9 cellular contexts compared by ENCODE assay signal in the genomic region with DNA sequence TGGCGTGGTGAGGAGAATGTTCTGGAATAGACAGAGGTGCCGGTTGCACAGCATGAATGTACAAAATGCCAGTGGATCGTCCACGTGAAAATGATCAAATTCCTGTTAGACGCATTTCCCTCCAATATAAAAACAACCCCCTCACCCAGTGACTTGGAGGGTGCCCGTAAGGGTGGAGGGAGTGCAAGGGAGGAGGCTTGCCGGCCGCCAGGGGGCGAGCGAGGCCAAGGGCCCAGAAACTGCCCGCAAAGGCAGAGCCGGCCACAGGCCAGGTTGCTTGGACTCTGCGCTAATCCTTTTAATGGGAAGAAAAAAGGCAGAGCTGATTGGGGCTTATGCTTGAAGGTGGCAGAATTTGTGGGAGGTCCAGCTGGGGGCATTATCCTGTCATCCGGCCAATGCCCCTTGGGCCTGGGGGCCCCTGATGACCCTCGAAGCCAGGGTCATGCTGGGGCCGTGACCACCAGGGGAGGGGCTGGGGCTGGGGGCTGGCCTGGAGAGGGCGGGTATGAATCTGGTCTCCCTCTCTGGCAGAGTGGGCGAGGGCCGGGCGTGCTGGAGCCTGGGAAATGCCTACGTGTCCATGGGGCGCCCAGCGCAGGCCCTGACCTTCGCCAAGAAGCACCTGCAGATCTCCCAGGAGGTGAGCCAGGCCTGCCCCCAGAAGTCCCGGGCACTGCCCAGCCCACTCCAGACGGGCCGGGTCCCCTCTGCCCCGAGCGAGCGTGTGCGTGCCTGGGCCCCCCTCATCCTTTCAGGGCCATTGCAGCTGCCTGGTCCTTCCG. TPM values are rescaled to one million over a fixed set of nuclear protein-coding genes. Genes with fewer than 3 reads are reported as not detected.
DNase-seq lines count a peak whose midpoint lies in the region; ATAC-seq and TF ChIP-seq lines count a peak whose summit lies in the region.
"Had no signal": no experiment of that assay in that cellular context is flagged by ENCODE, and none has a peak within 500 bp of the region (broad histone marks: within the 10 kb centered on the region; RNA-seq: fewer than 3 reads in every experiment).

No MANE protein-coding gene starts in this region.

- H3K4me3 ChIP-seq in HL-60 (replicated peaks; ENCODE audit: insufficient read depth, low read length), result no peak overlapping the region
- H3K4me3 ChIP-seq in naive thymus-derived CD4-positive, alpha-beta T cell (ENCODE audit: low read length), result no peak overlapping the region

- H3K27ac Mint-ChIP-seq in naive thymus-derived CD4-positive, alpha-beta T cell, result no peak overlapping the region
- H3K27ac Mint-ChIP-seq: activated naive CD8-positive, alpha-beta T cell had no signal

- intact Hi-C loops in naive thymus-derived CD4-positive, alpha-beta T cell (cut with micrococcal nuclease), result loop anchor here in 1 of 2 donors (1.0 kb wide), 1 partner anchor 61 kb away; a partner anchor contains a TSS

- no peaks in the 10 kb centered on the region for H3K9me3 Mint-ChIP-seq in naive thymus-derived CD4-positive, alpha-beta T cell

- H3K27me3 Mint-ChIP-seq in naive thymus-derived CD4-positive, alpha-beta T cell, result no peaks in the 10 kb centered on the region
- H3K27me3 Mint-ChIP-seq: activated naive CD8-positive, alpha-beta T cell had no signal

- ATAC-seq in esophagus mucosa, result peak; percentile 56
- peak; percentile 56 for ATAC-seq in naive thymus-derived CD4-positive, alpha-beta T cell
- no peak for ATAC-seq in HG03135 (IDR thresholded peaks at IDR 0.05; ENCODE audit: unreplicated experiment)
- no peak for ATAC-seq in GM19328 (IDR thresholded peaks at IDR 0.05; ENCODE audit: unreplicated experiment)

- no peaks in the 10 kb centered on the region for H3K27me3 ChIP-seq in HL-60 (ENCODE audit: insufficient read depth, poor library complexity, severe bottlenecking)
- no peaks in the 10 kb centered on the region for H3K27me3 ChIP-seq in naive thymus-derived CD4-positive, alpha-beta T cell (ENCODE audit: control insufficient read depth in 2 of 2, insufficient read depth in 2 of 2, low read length in 2 of 2)

- POLR2A ChIA-PET in naive thymus-derived CD4-positive, alpha-beta T cell (lab: Charles Lee), result no interaction called here

- no peaks in the 10 kb centered on the region for H3K36me3 ChIP-seq in naive thymus-derived CD4-positive, alpha-beta T cell (ENCODE audit: control insufficient read depth in 2 of 3, insufficient read depth in 3 of 3, low read length in 3 of 3)

- DNase-seq in NCI-H2196 (lab: John Stamatoyannopoulos, UW; ENCODE audit: unreplicated experiment) (peak; percentile 49), NCI-H2196 treated with DMSO at 0.1 percent for 48 hours (lab: John Stamatoyannopoulos, UW; ENCODE audit: unreplicated experiment) (no peak), HL-60 (ENCODE audit: low read depth in 1 of 2, low spot score in 1 of 2) (peak in 1 of 2 experiments; percentile 76), T follicular helper cell (ENCODE audit: low read depth) (peak; percentile 11)
- peak in 2 of 9 donors; percentile 43 to 51 for DNase-seq in naive thymus-derived CD4-positive, alpha-beta T cell

- TF ChIP-seq CTCF in HL-60 (IDR thresholded peaks at IDR 0.05; ENCODE audit: insufficient read depth, low read length), result peak; percentile 84

- no peaks in the 10 kb centered on the region for H3K9me3 ChIP-seq in naive thymus-derived CD4-positive, alpha-beta T cell (ENCODE audit: control insufficient read depth in 2 of 3, low read length in 3 of 3)

- no peaks in the 10 kb centered on the region for H3K36me3 Mint-ChIP-seq in naive thymus-derived CD4-positive, alpha-beta T cell
- H3K36me3 Mint-ChIP-seq: activated naive CD8-positive, alpha-beta T cell had no signal

- H3K4me1 ChIP-seq in naive thymus-derived CD4-positive, alpha-beta T cell (ENCODE audit: control insufficient read depth in 2 of 2, insufficient read depth in 2 of 2, low read length in 2 of 2), result no peaks in the 10 kb centered on the region

- CTCF ChIA-PET in naive thymus-derived CD4-positive, alpha-beta T cell (lab: Charles Lee), result no interaction called here

- no peak overlapping the region for H3K27ac ChIP-seq in HL-60 (replicated peaks)
- H3K27ac ChIP-seq in naive thymus-derived CD4-positive, alpha-beta T cell (ENCODE audit: low read depth, low read length), result no peak overlapping the region

- H3K4me1 Mint-ChIP-seq in naive thymus-derived CD4-positive, alpha-beta T cell, result no peaks in the 10 kb centered on the region

- H3K4me3 Mint-ChIP-seq in naive thymus-derived CD4-positive, alpha-beta T cell, result no peak overlapping the region
- H3K4me3 Mint-ChIP-seq: activated naive CD8-positive, alpha-beta T cell had no signal

RNA-seq across cellular contexts. Expression of a gene that starts 12.0 kb away (rescaled TPM):
- 1.2 TPM for total RNA-seq in esophagus mucosa
- 10 to 100 TPM in 1 of 5 experiments, 1 to 10 TPM in 4; 6.1 to 11.5 (median 8.6) TPM for total RNA-seq in naive thymus-derived CD4-positive, alpha-beta T cell
- 1 to 10 TPM in 1 of 2 donors, under 1 TPM in 1; 0.87 to 1.4 TPM for polyA plus RNA-seq in naive thymus-derived CD4-positive, alpha-beta T cell

RNA-seq across cellular contexts. Expression of a gene that starts 24.2 kb away (rescaled TPM):
- total RNA-seq in esophagus mucosa, result 12.1 TPM
- 10 to 100 TPM; 17.2 to 27.5 (median 24.8) TPM for total RNA-seq in naive thymus-derived CD4-positive, alpha-beta T cell
- polyA plus RNA-seq in naive thymus-derived CD4-positive, alpha-beta T cell, result 10 to 100 TPM; 46.6 to 51.3 TPM

RNA-seq across cellular contexts. Expression of a gene that starts 34.1 kb away (rescaled TPM):
- total RNA-seq in esophagus mucosa, result 0.80 TPM
- total RNA-seq in naive thymus-derived CD4-positive, alpha-beta T cell, result 10 to 100 TPM in 1 of 5 experiments, 1 to 10 TPM in 4; 1.1 to 19.9 (median 1.4) TPM
- polyA plus RNA-seq in naive thymus-derived CD4-positive, alpha-beta T cell, result under 1 TPM; 0.10 to 0.18 TPM

RNA-seq across cellular contexts. Expression of a gene that starts 35.5 kb away (rescaled TPM):
- not detected for total RNA-seq in esophagus mucosa
- total RNA-seq in naive thymus-derived CD4-positive, alpha-beta T cell, result under 1 TPM in 1 of 5 experiments, not detected in 4; 0.10 TPM
- polyA plus RNA-seq in naive thymus-derived CD4-positive, alpha-beta T cell, result not detected

Comparison
In these comparisons a context has a peak if more than half of its experiments do, and no peak if none do; other contexts are left out.
1. ATAC-seq: peak in esophagus mucosa (single experiment) and naive thymus-derived CD4-positive, alpha-beta T cell (single experiment); none in HG03135 (single experiment) and GM19328 (single experiment).